32 cellular contexts compared by ENCODE assay signal in genomic region chr3:158631986-158632385, GRCh38.
"Had no signal": no experiment of that assay in that cellular context is flagged by ENCODE, and none has a peak within 500 bp of the region (broad histone marks: within the 10 kb centered on the region; RNA-seq: fewer than 3 reads in every experiment).

No MANE protein-coding gene starts in this region.

- H3K27me3 ChIP-seq: ascending aorta, breast epithelium, cardiac muscle cell, colonic mucosa, esophagus squamous epithelium, gastroesophageal sphincter had no signal

- FAIRE-seq: endometrium, endothelial cell of umbilical vein, TTC549 had no signal

- H3K4me3 Mint-ChIP-seq: activated CD4-positive, alpha-beta memory T cell treated with anti-CD3 and anti-CD28 coated beads, Interleukin-2, amount 10 ng/mL, durations not matched to agents 7 days and 5 days; activated CD4-positive, alpha-beta T cell treated with anti-CD3 and anti-CD28 coated beads, Interleukin-2, amount 10 ng/mL, durations not matched to agents 7 days and 5 days; activated naive CD4-positive, alpha-beta T cell treated with anti-CD3 and anti-CD28 coated beads, Interleukin-2, amount 10 ng/mL, durations not matched to agents 7 days and 5 days; activated naive CD8-positive, alpha-beta T cell treated with anti-CD3 and anti-CD28 coated beads, Interleukin-2, amount 10 ng/mL, durations not matched to agents 7 days and 5 days; activated T-cell treated with anti-CD3 and anti-CD28 coated beads, Interleukin-2, amount 50 U/mL, for 24 hours; activated T-cell treated with anti-CD3 and anti-CD28 coated beads, Interleukin-2, amount 50 U/mL, for 72 hours; brain; WTC11 had no signal

- H3K27ac ChIP-seq: ascending aorta, breast epithelium, cardiac muscle cell, colonic mucosa, epithelial cell of prostate, esophagus squamous epithelium, gastroesophageal sphincter, VCaP had no signal

- H3K27ac Mint-ChIP-seq: activated CD4-positive, alpha-beta memory T cell treated with anti-CD3 and anti-CD28 coated beads, Interleukin-2, amount 10 ng/mL, durations not matched to agents 7 days and 5 days; activated CD4-positive, alpha-beta T cell treated with anti-CD3 and anti-CD28 coated beads, Interleukin-2, amount 10 ng/mL, durations not matched to agents 7 days and 5 days; activated naive CD4-positive, alpha-beta T cell treated with anti-CD3 and anti-CD28 coated beads, Interleukin-2, amount 10 ng/mL, durations not matched to agents 7 days and 5 days; activated naive CD4-positive, alpha-beta T cell treated with anti-CD3 and anti-CD28 coated beads, Interleukin-2, amount 50 U/mL, for 72 hours; activated naive CD8-positive, alpha-beta T cell treated with anti-CD3 and anti-CD28 coated beads, Interleukin-2, amount 10 ng/mL, durations not matched to agents 7 days and 5 days; activated T-cell treated with anti-CD3 and anti-CD28 coated beads, Interleukin-2, amount 50 U/mL, for 24 hours; activated T-cell treated with anti-CD3 and anti-CD28 coated beads, Interleukin-2, amount 50 U/mL, for 72 hours; brain; WTC11 had no signal

- H3K4me3 ChIP-seq: ascending aorta, breast epithelium, cardiac muscle cell, colonic mucosa, esophagus squamous epithelium, gastroesophageal sphincter had no signal

- H3K36me3 Mint-ChIP-seq: activated naive CD4-positive, alpha-beta T cell treated with anti-CD3 and anti-CD28 coated beads, Interleukin-2, amount 10 ng/mL, durations not matched to agents 7 days and 5 days; activated naive CD4-positive, alpha-beta T cell treated with anti-CD3 and anti-CD28 coated beads, Interleukin-2, amount 50 U/mL, for 72 hours; activated naive CD8-positive, alpha-beta T cell treated with anti-CD3 and anti-CD28 coated beads, Interleukin-2, amount 10 ng/mL, durations not matched to agents 7 days and 5 days; brain had no signal

- DNase-seq: activated CD4-positive, alpha-beta memory T cell treated with anti-CD3 and anti-CD28 coated beads, Interleukin-2, amount 10 ng/mL, durations not matched to agents 7 days and 5 days; activated CD4-positive, alpha-beta T cell treated with anti-CD3 and anti-CD28 coated beads for 1 hour; activated CD4-positive, alpha-beta T cell treated with anti-CD3 and anti-CD28 coated beads for 4 hours; activated CD4-positive, alpha-beta T cell treated with anti-CD3 and anti-CD28 coated beads, Interleukin-2, amount 10 ng/mL, durations not matched to agents 7 days and 5 days; activated CD4-positive, alpha-beta T cell treated with anti-CD3 and anti-CD28 coated beads, Interleukin-2, amount 50 U/mL, for 4 hours; activated CD8-positive, alpha-beta memory T cell treated with anti-CD3 and anti-CD28 coated beads, Interleukin-2, amount 50 U/mL, for 48 hours; activated gamma-delta T cell; activated naive CD4-positive, alpha-beta T cell; activated naive CD4-positive, alpha-beta T cell treated with anti-CD3 and anti-CD28 coated beads, Interleukin-2, amount 10 ng/mL, durations not matched to agents 7 days and 5 days; activated naive CD8-positive, alpha-beta T cell treated with anti-CD3 and anti-CD28 coated beads, Interleukin-2, amount 10 ng/mL, durations not matched to agents 7 days and 5 days; activated T-cell treated with anti-CD3 and anti-CD28 coated beads for 4 hours; activated T-cell treated with anti-CD3 and anti-CD28 coated beads, Interleukin-2, amount 50 U/mL, for 24 hours; activated T-cell treated with anti-CD3 and anti-CD28 coated beads, Interleukin-2, amount 50 U/mL, for 72 hours; central memory CD4-positive, alpha-beta T cell; cerebellar nuclear complex; colonic mucosa; effector CD8-positive, alpha-beta T cell; esophagus squamous epithelium; foreskin melanocyte; T-helper 2 cell had no signal

- H3K36me3 ChIP-seq: ascending aorta, breast epithelium, cardiac muscle cell, colonic mucosa, esophagus squamous epithelium, gastroesophageal sphincter had no signal

- ATAC-seq: activated naive CD4-positive, alpha-beta T cell treated with anti-CD3 and anti-CD28 coated beads, Interleukin-2, amount 50 U/mL, for 72 hours; activated T-cell treated with anti-CD3 and anti-CD28 coated beads, Interleukin-2, amount 50 U/mL, for 72 hours; gastroesophageal sphincter; WTC11 had no signal

- H3K4me1 ChIP-seq: ascending aorta, breast epithelium, colonic mucosa, esophagus squamous epithelium, gastroesophageal sphincter had no signal

- H3K4me1 Mint-ChIP-seq: activated CD4-positive, alpha-beta memory T cell treated with anti-CD3 and anti-CD28 coated beads, Interleukin-2, amount 10 ng/mL, durations not matched to agents 7 days and 5 days; activated naive CD4-positive, alpha-beta T cell treated with anti-CD3 and anti-CD28 coated beads, Interleukin-2, amount 10 ng/mL, durations not matched to agents 7 days and 5 days; activated naive CD8-positive, alpha-beta T cell treated with anti-CD3 and anti-CD28 coated beads, Interleukin-2, amount 10 ng/mL, durations not matched to agents 7 days and 5 days had no signal

- H3K9me3 ChIP-seq: ascending aorta, breast epithelium, colonic mucosa, esophagus squamous epithelium, gastroesophageal sphincter had no signal

- H3K9me3 Mint-ChIP-seq: activated CD4-positive, alpha-beta memory T cell treated with anti-CD3 and anti-CD28 coated beads, Interleukin-2, amount 10 ng/mL, durations not matched to agents 7 days and 5 days; activated naive CD8-positive, alpha-beta T cell treated with anti-CD3 and anti-CD28 coated beads, Interleukin-2, amount 10 ng/mL, durations not matched to agents 7 days and 5 days; activated T-cell treated with anti-CD3 and anti-CD28 coated beads, Interleukin-2, amount 50 U/mL, for 72 hours had no signal

- H3K27me3 Mint-ChIP-seq: activated naive CD8-positive, alpha-beta T cell treated with anti-CD3 and anti-CD28 coated beads, Interleukin-2, amount 10 ng/mL, durations not matched to agents 7 days and 5 days had no signal
